In the genomic region with DNA sequence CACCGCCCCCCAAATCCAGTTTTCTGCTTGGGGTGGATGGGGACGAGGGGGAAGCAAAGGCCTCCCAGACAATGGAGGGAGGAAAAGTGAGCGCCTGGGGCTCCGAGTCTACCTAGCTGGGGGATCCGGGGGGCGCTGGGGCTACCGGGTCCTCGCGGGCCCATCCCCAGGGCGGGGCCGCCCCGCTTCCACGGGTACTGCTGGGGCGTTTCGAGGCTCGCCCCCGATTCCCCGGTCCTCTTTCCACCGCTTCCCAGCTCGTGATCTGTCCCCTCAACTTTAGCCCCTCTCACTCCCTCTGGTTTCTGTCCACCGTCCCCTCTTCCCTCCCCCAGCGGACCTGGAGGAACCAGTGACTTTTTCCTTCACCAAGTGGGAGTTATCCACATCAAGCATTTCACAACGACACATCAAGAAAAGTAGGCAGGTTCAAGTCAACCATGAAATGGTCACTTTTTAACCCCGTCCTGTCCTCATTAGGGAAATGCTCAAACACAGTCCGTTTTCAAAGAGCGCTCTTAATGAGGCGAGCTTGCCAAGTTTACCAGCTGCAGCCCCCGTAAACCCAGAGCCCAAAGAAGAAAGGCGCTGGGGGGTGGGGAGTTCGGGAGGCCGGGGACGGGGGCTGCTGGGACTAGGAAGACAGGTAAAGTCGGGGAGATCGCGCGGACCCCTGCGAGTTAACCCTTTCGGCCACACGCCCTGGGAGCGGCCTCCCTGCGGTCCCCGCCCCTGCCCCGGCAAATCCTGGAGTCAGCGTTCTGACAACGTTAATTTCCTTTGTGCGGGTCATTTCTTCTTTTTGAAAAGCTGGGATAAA, we compare ENCODE assay signal across 7 cellular contexts. TPM values are rescaled to one million over a fixed set of nuclear protein-coding genes. Genes with fewer than 3 reads are reported as not detected.
DNase-seq lines count a peak whose midpoint lies in the region; ATAC-seq, FAIRE-seq and TF ChIP-seq lines count a peak whose summit lies in the region.

No MANE protein-coding gene starts in this region.

- no peak for TF ChIP-seq POLR2A in GM12891 (IDR thresholded peaks at IDR 0.05; ENCODE audit: low read depth, low read length)

- no peak overlapping the region for H3K27ac Mint-ChIP-seq in central memory CD8-positive, alpha-beta T cell (ENCODE audit: low read depth)

- H3K4me3 ChIP-seq in stomach smooth muscle (ENCODE audit: low read length in 2 of 2): peak overlapping the region; percentile 86 to 92

- DNase-seq in GM12891 (ENCODE audit: insufficient read length, low spot score): no peak
- DNase-seq in NCI-H345 (lab: John Stamatoyannopoulos, UW): peak; percentile 56
- no peak for DNase-seq in central memory CD8-positive, alpha-beta T cell (ENCODE audit: low spot score in 2 of 2)
- peak; percentile 72 for DNase-seq in kidney tubule cell (ENCODE audit: low spot score)
- DNase-seq in NCI-H1436 (lab: John Stamatoyannopoulos, UW): no peak

- H3K27me3 Mint-ChIP-seq in central memory CD8-positive, alpha-beta T cell: peaks cover 57% of the 10 kb centered on the region

- H3K27ac ChIP-seq in stomach smooth muscle (ENCODE audit: low read length): peak overlapping the region; percentile 81

- peak overlapping the region; percentile 83 for H3K4me3 Mint-ChIP-seq in central memory CD8-positive, alpha-beta T cell

- H3K4me1 Mint-ChIP-seq in central memory CD8-positive, alpha-beta T cell: peaks cover 28% of the 10 kb centered on the region

- H3K36me3 ChIP-seq in stomach smooth muscle (ENCODE audit: control insufficient read depth in 2 of 2, insufficient read depth in 2 of 2, low read length in 2 of 2): no peaks in the 10 kb centered on the region

- no peak for ATAC-seq in central memory CD8-positive, alpha-beta T cell (replicated peaks; ENCODE audit: extremely low read depth, poor library complexity, severe bottlenecking)
- no peak for ATAC-seq in HG03095 (IDR thresholded peaks at IDR 0.05; ENCODE audit: unreplicated experiment)

- H3K9me3 ChIP-seq in stomach smooth muscle (ENCODE audit: control insufficient read depth in 2 of 2, low read length in 2 of 2): no peaks in the 10 kb centered on the region

- H3K27me3 ChIP-seq in stomach smooth muscle (ENCODE audit: control insufficient read depth in 1 of 2, insufficient read depth in 2 of 2, low read length in 2 of 2): no peaks in the 10 kb centered on the region

- no peaks in the 10 kb centered on the region for H3K9me3 Mint-ChIP-seq in central memory CD8-positive, alpha-beta T cell

- peak overlapping the region; percentile 68 to 69 for H3K9ac ChIP-seq in stomach smooth muscle (ENCODE audit: low read length in 2 of 2)

- peak; percentile 66 for FAIRE-seq in GM12891 (lab: Jason Lieb, UNC)

- peaks cover 9% of the 10 kb centered on the region for H3K36me3 Mint-ChIP-seq in central memory CD8-positive, alpha-beta T cell (ENCODE audit: insufficient read depth)

- peaks cover 29% of the 10 kb centered on the region for H3K4me1 ChIP-seq in stomach smooth muscle (ENCODE audit: control insufficient read depth, insufficient read depth, low read length)

TF ChIP-seq in GM12891, 5 proteins besides CTCF, POLR2A, EP300 and RAD21:
- TF ChIP-seq POU2F2 (IDR thresholded peaks at IDR 0.05; ENCODE audit: low read depth, low read length) (no peak), TAF1 (IDR thresholded peaks at IDR 0.05; ENCODE audit: low read depth, low read length) (no peak), SPI1 (IDR thresholded peaks at IDR 0.05; ENCODE audit: low read depth, low read length) (no peak), PAX5 (IDR thresholded peaks at IDR 0.05; ENCODE audit: insufficient read depth, low read length, severe bottlenecking) (no peak), POLR2AphosphoS5 (IDR thresholded peaks at IDR 0.05; ENCODE audit: low read depth, low read length) (no peak)

RNA-seq across cellular contexts. Expression of a gene that starts 2.0 kb away (rescaled TPM):
- 0.08 TPM for polyA plus RNA-seq in GM12891 (2012; ENCODE audit: low read depth, missing spikeins)

Comparison
In these comparisons a context has a peak if more than half of its experiments do, and no peak if none do; other contexts are left out.
1. DNase-seq: peak in NCI-H345 (single experiment) and kidney tubule cell (single experiment); none in GM12891 (single experiment), central memory CD8-positive, alpha-beta T cell (0 of 2) and NCI-H1436 (single experiment).